ENCODE assay signal across 20 cellular contexts in the genomic region with DNA sequence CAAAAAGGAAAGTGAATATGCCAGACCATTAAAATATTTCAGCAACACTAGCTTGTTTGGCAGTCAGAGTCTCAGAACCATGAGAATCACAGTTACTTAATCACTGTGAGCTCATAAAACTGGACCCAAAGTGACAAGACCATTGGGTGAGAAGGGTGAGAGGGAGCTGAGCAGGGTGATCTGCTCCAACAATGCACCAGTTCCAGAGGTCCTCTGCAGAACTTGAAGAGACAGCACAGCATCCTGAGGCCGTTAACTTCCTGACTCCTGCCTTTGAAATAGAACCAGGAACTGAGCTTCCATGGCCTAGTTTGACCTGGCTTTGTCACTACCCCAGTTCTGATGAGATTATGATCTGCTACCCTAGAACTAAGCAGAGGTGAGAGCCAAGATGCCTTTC. TPM values are rescaled to one million over a fixed set of nuclear protein-coding genes. Genes with fewer than 3 reads are reported as not detected.
DNase-seq lines count a peak whose midpoint lies in the region; ATAC-seq and TF ChIP-seq lines count a peak whose summit lies in the region.
"Had no signal": no experiment of that assay in that cellular context is flagged by ENCODE, and none has a peak within 500 bp of the region (broad histone marks: within the 10 kb centered on the region; RNA-seq: fewer than 3 reads in every experiment).

No MANE protein-coding gene starts in this region.

- H3K27ac Mint-ChIP-seq in nephron (peak overlapping the region in 2 of 3 experiments; percentile 3 to 5), type B pancreatic cell (peak overlapping the region; percentile 6)
- H3K27ac Mint-ChIP-seq: B cell had no signal

- no peak for TF ChIP-seq POLR2A in body of pancreas (IDR thresholded peaks at IDR 0.05)
- no peak for TF ChIP-seq POLR2A in gastroesophageal sphincter (IDR thresholded peaks at IDR 0.05)

- H3K4me3 Mint-ChIP-seq in nephron (no peak overlapping the region), type B pancreatic cell (no peak overlapping the region)
- H3K4me3 Mint-ChIP-seq: activated naive CD4-positive, alpha-beta T cell treated with anti-CD3 and anti-CD28 coated beads, Interleukin-2, amount 50 U/mL, for 24 hours; B cell had no signal

- H3K27me3 ChIP-seq in body of pancreas = no peaks in the 10 kb centered on the region
- no peaks in the 10 kb centered on the region for H3K27me3 ChIP-seq in gastroesophageal sphincter
- H3K27me3 ChIP-seq: brain microvascular endothelial cell, tibial nerve had no signal

- 44 to 50% methylated on average over 1 of the region's 1 CpG for WGBS in body of pancreas, 2 donors
- 0 to 17% methylated on average over 1 of the region's 1 CpG for WGBS in gastroesophageal sphincter (ENCODE audit: low coverage in 1 of 2), 2 donors

- H3K4me1 ChIP-seq in body of pancreas (peaks cover 47% of the 10 kb centered on the region), gastroesophageal sphincter (peaks cover 10 to 69% (median 11%) of the 10 kb centered on the region in 3 donors)
- H3K4me1 ChIP-seq: Caco-2 had no signal

- intact Hi-C loops in body of pancreas (cut with DNase I) = no loop called here

- TF ChIP-seq CTCF in body of pancreas (IDR thresholded peaks at IDR 0.05) (no peak), gastroesophageal sphincter (IDR thresholded peaks at IDR 0.05) (no peak), nephron (IDR thresholded peaks at IDR 0.05; ENCODE audit: unreplicated experiment in 3 of 3) (no peak), type B pancreatic cell (conservative IDR thresholded peaks at IDR 0.05) (no peak)

- H3K4me1 Mint-ChIP-seq in nephron (peaks cover 67% of the 10 kb centered on the region), type B pancreatic cell (ENCODE audit: unreplicated experiment) (peaks cover 60% of the 10 kb centered on the region)
- H3K4me1 Mint-ChIP-seq: activated naive CD4-positive, alpha-beta T cell treated with anti-CD3 and anti-CD28 coated beads, Interleukin-2, amount 50 U/mL, for 24 hours; B cell had no signal

- peak; percentile 19 for ATAC-seq in body of pancreas
- ATAC-seq in gastroesophageal sphincter = peak; percentile 54
- ATAC-seq in GM19324 (IDR thresholded peaks at IDR 0.05; ENCODE audit: low FRiP score, unreplicated experiment) = no peak
- no peak for ATAC-seq in GM21515 (IDR thresholded peaks at IDR 0.05; ENCODE audit: unreplicated experiment)

- no peaks in the 10 kb centered on the region for H3K36me3 ChIP-seq in body of pancreas (replicated peaks in 1 of 2; ENCODE audit: insufficient read depth in 1 of 2, low read depth in 2 of 2)
- H3K36me3 ChIP-seq in gastroesophageal sphincter = no peaks in the 10 kb centered on the region
- H3K36me3 ChIP-seq: brain microvascular endothelial cell, tibial nerve had no signal

- H3K27ac ChIP-seq in body of pancreas (peak overlapping the region in 3 of 4 donors; percentile 18 to 42 (median 33)), gastroesophageal sphincter (peak overlapping the region; percentile 26 to 69 (median 66))
- H3K27ac ChIP-seq: brain microvascular endothelial cell had no signal

- H3K4me3 ChIP-seq in body of pancreas (no peak overlapping the region), gastroesophageal sphincter (no peak overlapping the region)
- H3K4me3 ChIP-seq: tibial nerve had no signal

- H3K27me3 Mint-ChIP-seq in nephron (ENCODE audit: low read depth) = peaks cover 5% of the 10 kb centered on the region
- H3K27me3 Mint-ChIP-seq in type B pancreatic cell = no peaks in the 10 kb centered on the region

- no peaks in the 10 kb centered on the region for H3K9me3 Mint-ChIP-seq in nephron
- no peaks in the 10 kb centered on the region for H3K9me3 Mint-ChIP-seq in type B pancreatic cell
- H3K9me3 Mint-ChIP-seq: activated naive CD4-positive, alpha-beta T cell treated with anti-CD3 and anti-CD28 coated beads, Interleukin-2, amount 50 U/mL, for 24 hours had no signal

- no peaks in the 10 kb centered on the region for H3K9me3 ChIP-seq in body of pancreas
- no peaks in the 10 kb centered on the region for H3K9me3 ChIP-seq in gastroesophageal sphincter
- H3K9me3 ChIP-seq: Caco-2, tibial nerve had no signal

- no peak for TF ChIP-seq EP300 in gastroesophageal sphincter (IDR thresholded peaks at IDR 0.05)

- H3K36me3 Mint-ChIP-seq in nephron (ENCODE audit: low read depth) (peaks cover 36% of the 10 kb centered on the region), type B pancreatic cell (peaks cover 25% of the 10 kb centered on the region)
- H3K36me3 Mint-ChIP-seq: activated naive CD4-positive, alpha-beta T cell treated with anti-CD3 and anti-CD28 coated beads, Interleukin-2, amount 50 U/mL, for 24 hours had no signal

- DNase-seq in body of pancreas = no peak
- DNase-seq in type B pancreatic cell (ENCODE audit: extremely low spot score, unreplicated experiment) = no peak
- no peak for DNase-seq in NCI-H2029 (lab: John Stamatoyannopoulos, UW)
- DNase-seq: activated CD4-positive, alpha-beta T cell treated with anti-CD3 and anti-CD28 coated beads, Interleukin-2, amount 50 U/mL, for 1 hour; activated T-cell treated with anti-CD3 and anti-CD28 coated beads, Interleukin-2, amount 50 U/mL, for 1 hour; brain microvascular endothelial cell; Caco-2; EL; IMR-90; NCI-H526 treated with DMSO at 0.1 percent for 48 hours; small intestine; stimulated activated CD4-positive, alpha-beta T cell treated with anti-CD3 and anti-CD28 coated beads, Interleukin-4, amount 100 ng/mL, for 4 hours; stimulated activated CD8-positive, alpha-beta memory T cell treated with anti-CD3 and anti-CD28 coated beads, Interleukin-4, amount 100 ng/mL, for 48 hours had no signal

RNA-seq across cellular contexts. Expression of gene NFIB, which starts 57.4 kb away (rescaled TPM):
- total RNA-seq in body of pancreas (10 to 100 TPM; 47.0 to 65.9 TPM), gastroesophageal sphincter (10 to 100 TPM; 61.0 to 68.3 (median 65.4) TPM), type B pancreatic cell (ENCODE audit: low replicate concordance) (62.9 and 76.4 TPM in 2 replicates)
- total RNA-seq: B cell had no signal

Comparison
In these comparisons a context has a peak if more than half of its experiments do, and no peak if none do; other contexts are left out.
1. ATAC-seq: peak in body of pancreas (single experiment) and gastroesophageal sphincter (single experiment); none in GM19324 (single experiment) and GM21515 (single experiment).